ENCODE assay signal across 1 cellular context in genomic region chr17:44648963-44649362, GRCh38.
TF ChIP-seq lines count a peak whose summit lies in the region.

No MANE protein-coding gene starts in this region.

TF ChIP-seq in A549, 52 proteins besides CTCF, POLR2A, EP300 and RAD21 (continued from another document):
- no peak for TF ChIP-seq PHF8 (IDR thresholded peaks at IDR 0.05; ENCODE audit: borderline replicate concordance, low read depth)
TF ChIP-seq in A549: peak in this region for 0.
